8 cellular contexts compared by ENCODE assay signal in the genomic region with DNA sequence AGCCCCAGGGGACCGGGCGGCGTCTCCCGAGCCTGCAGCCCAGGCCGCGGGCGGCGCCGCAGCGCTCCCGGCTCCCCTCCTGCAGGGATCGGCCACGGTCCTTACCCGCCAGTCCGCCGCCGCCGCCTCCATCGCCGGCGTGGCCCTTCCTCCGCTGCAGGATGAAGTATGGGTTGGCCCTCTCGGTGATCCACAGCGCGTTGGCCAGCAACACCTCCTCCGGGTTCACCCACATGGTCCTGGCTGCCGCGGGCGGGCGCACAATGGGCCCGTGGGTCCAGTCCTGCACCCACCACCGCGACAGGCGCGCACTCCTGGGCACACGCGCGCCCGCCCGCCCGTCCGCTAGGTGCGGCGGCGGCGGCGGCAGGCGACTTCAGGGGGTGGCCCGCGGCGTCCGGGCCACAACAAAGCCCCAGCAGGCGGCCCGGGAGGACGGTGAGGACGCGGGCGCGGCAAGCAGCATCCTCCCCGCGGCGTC. TPM values are rescaled to one million over a fixed set of nuclear protein-coding genes. Genes with fewer than 3 reads are reported as not detected.
A peak's percentile ranks its signal among the peaks of the same experiment; 100 is the strongest.
DNase-seq lines count a peak whose midpoint lies in the region; ATAC-seq and TF ChIP-seq lines count a peak whose summit lies in the region.

No MANE protein-coding gene starts in this region.

- H3K27ac ChIP-seq in epithelial cell of prostate: peak overlapping the region; percentile 92
- peak overlapping the region; percentile 92 to 98 (median 94) for H3K27ac ChIP-seq in transverse colon

- TF ChIP-seq POLR2A in transverse colon (IDR thresholded peaks at IDR 0.05): no peak

- no peak for TF ChIP-seq EP300 in transverse colon (IDR thresholded peaks at IDR 0.05; ENCODE audit: low read depth)

- in situ Hi-C loops in transverse colon (cut with MboI; ENCODE audit: low pct_ligation_motif_present in 1 of 4, low pct_unique_long_range_greater_than_20kb in 1 of 4, low sequenced_read_pairs in 3 of 4): no loop called here

- ATAC-seq in GM19324 (IDR thresholded peaks at IDR 0.05; ENCODE audit: low FRiP score, unreplicated experiment): peak; percentile 64
- ATAC-seq in HG03196 (IDR thresholded peaks at IDR 0.05; ENCODE audit: unreplicated experiment): peak; percentile 48

- WGBS in transverse colon (ENCODE audit: low coverage in 1 of 2), 2 donors: 0% methylated on average over 22 of the region's 62 CpGs; no CpG with 5 or more reads in 1 of the 2 donors

- intact Hi-C loops in transverse colon (cut with DNase I; ENCODE audit: low total_unique reads): no loop called here

- peak overlapping the region; percentile 61 to 95 (median 72) for H3K4me3 ChIP-seq in transverse colon

- H3K9me3 ChIP-seq in transverse colon: no peaks in the 10 kb centered on the region

- TF ChIP-seq CTCF in transverse colon (IDR thresholded peaks at IDR 0.05): no peak

- H3K27me3 ChIP-seq in transverse colon: no peaks in the 10 kb centered on the region

- peaks cover 0 to 22% (median 8%) of the 10 kb centered on the region in 4 donors for H3K4me1 ChIP-seq in transverse colon

- H3K36me3 ChIP-seq in transverse colon: no peaks in the 10 kb centered on the region

- DNase-seq in EH (ENCODE audit: low read depth) (peak; percentile 64), SW480 (ENCODE audit: low spot score) (peak; percentile 46), epithelial cell of prostate (ENCODE audit: low read depth, low spot score) (no peak), midbrain (lab: John Stamatoyannopoulos, UW) (peak; percentile 14), transverse colon (peak; percentile 50)
- DNase-seq in stimulated activated CD4-positive, alpha-beta T cell treated with anti-CD3 and anti-CD28 coated beads, Interleukin-12 subunit alpha, Interleukin-12 subunit beta, amount 100 ng/mL, for 4 hours: no peak

RNA-seq across cellular contexts. Expression of gene TBC1D9, which starts 0.3 kb away (rescaled TPM):
- 10 to 100 TPM in 3 of 4 donors, 1 to 10 TPM in 1; 8.2 to 21.4 (median 16.3) TPM for total RNA-seq in transverse colon

Comparison
In these comparisons a context has a peak if more than half of its experiments do, and no peak if none do; other contexts are left out.
1. DNase-seq: peak in EH (single experiment), SW480 (single experiment), midbrain (single experiment) and transverse colon (single experiment); none in epithelial cell of prostate (single experiment) and stimulated activated CD4-positive, alpha-beta T cell treated with anti-CD3 and anti-CD28 coated beads, Interleukin-12 subunit alpha, Interleukin-12 subunit beta, amount 100 ng/mL, for 4 hours (single experiment).